ENCODE assay signal across 9 cellular contexts in the genomic region with DNA sequence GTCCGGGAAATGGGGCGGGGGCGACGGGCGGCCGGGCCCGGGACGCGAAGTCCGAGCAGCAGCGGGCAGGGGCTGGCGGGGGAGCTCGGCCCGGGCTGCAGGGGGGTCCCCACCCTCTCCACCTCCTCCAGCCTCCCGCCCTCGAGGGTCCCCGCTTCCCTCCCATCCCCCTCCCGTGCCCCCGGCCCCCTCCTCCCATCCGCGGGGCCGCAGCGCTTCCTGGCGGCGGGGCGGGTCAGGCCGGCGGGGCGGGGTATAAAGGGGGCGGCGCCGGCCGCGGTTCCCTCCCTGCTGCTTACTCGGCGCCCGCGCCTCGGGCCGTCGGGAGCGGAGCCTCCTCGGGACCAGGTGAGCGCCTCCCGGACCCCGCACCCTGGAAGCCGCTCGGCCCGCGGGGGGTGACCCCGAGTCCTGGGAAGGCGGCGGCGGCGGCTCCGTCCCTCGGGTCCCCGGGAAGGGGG. TPM values are rescaled to one million over a fixed set of nuclear protein-coding genes. Genes with fewer than 3 reads are reported as not detected.
DNase-seq lines count a peak whose midpoint lies in the region; ATAC-seq lines count a peak whose summit lies in the region.
"Had no signal": no experiment of that assay in that cellular context is flagged by ENCODE, and none has a peak within 500 bp of the region (broad histone marks: within the 10 kb centered on the region; RNA-seq: fewer than 3 reads in every experiment).

A gene (plus strand): TSS at position 287 of the 461 bp plus-strand sequence.

- peaks cover 24% of the 10 kb centered on the region for H3K36me3 ChIP-seq in ACC112 (ENCODE audit: insufficient read depth, low read length)
- peaks cover 5 to 31% of the 10 kb centered on the region in 2 experiments for H3K36me3 ChIP-seq in mesenchymal stem cell (ENCODE audit: control insufficient read depth in 1 of 2, insufficient read depth in 2 of 2, low read depth in 1 of 2, low read length in 2 of 2)

- ATAC-seq in HG03469 (IDR thresholded peaks at IDR 0.05; ENCODE audit: unreplicated experiment), result no peak
- ATAC-seq: GM12878 had no signal

- peak within 1 kb of the TSS; percentile 46 for H3K4me3 Mint-ChIP-seq in activated CD4-positive, alpha-beta memory T cell treated with anti-CD3 and anti-CD28 coated beads for 36 hours

- POLR2A ChIA-PET in activated CD4-positive, alpha-beta memory T cell treated with anti-CD3 and anti-CD28 coated beads for 36 hours (lab: Charles Lee), result no interaction called here

- peak within 1 kb of the TSS; percentile 100 for H4K8ac ChIP-seq in mesenchymal stem cell (ENCODE audit: low read length)

- peaks cover 25% of the 10 kb centered on the region for H3K4me1 ChIP-seq in ACC112 (ENCODE audit: control insufficient read depth, insufficient read depth, low read length, unreplicated experiment)
- H3K4me1 ChIP-seq in mesenchymal stem cell (ENCODE audit: control insufficient read depth, insufficient read depth, low read depth, low read length), result peaks cover 20% of the 10 kb centered on the region

- H2BK15ac ChIP-seq in mesenchymal stem cell (ENCODE audit: low read depth, poor library complexity, severe bottlenecking), result peak within 1 kb of the TSS; percentile 99

- H2AFZ ChIP-seq in ACC112 (ENCODE audit: low read length, unreplicated experiment), result no peak within 1 kb of the TSS
- H2AFZ ChIP-seq in mesenchymal stem cell (ENCODE audit: low read depth, low read length), result no peak within 1 kb of the TSS

- peak within 1 kb of the TSS in 1 of 2 experiments; percentile 88 for H3K23ac ChIP-seq in mesenchymal stem cell (ENCODE audit: low read length in 2 of 2)

- peak within 1 kb of the TSS; percentile 86 to 93 for H2BK12ac ChIP-seq in mesenchymal stem cell (ENCODE audit: low read length in 2 of 2)

- no peaks in the 10 kb centered on the region for H3K9me3 ChIP-seq in mesenchymal stem cell (ENCODE audit: control insufficient read depth, low read length)

- CTCF ChIA-PET in activated CD4-positive, alpha-beta memory T cell treated with anti-CD3 and anti-CD28 coated beads for 36 hours (lab: Charles Lee), result interaction anchor here (1.2 kb wide), 1 partner anchor 126 kb away, joined by 4 read pairs; no protein-coding TSS in a partner anchor

- H3K27ac Mint-ChIP-seq in activated CD4-positive, alpha-beta memory T cell treated with anti-CD3 and anti-CD28 coated beads for 36 hours, result no peak within 1 kb of the TSS

- H3K9ac ChIP-seq in mesenchymal stem cell (ENCODE audit: low read length), result peak within 1 kb of the TSS; percentile 93

- peak within 1 kb of the TSS; percentile 95 to 100 for H3K4ac ChIP-seq in mesenchymal stem cell (ENCODE audit: low read depth in 1 of 2, low read length in 2 of 2)

- 2% methylated on average over 7 of the region's 58 CpGs for WGBS in mesenchymal stem cell

- no peaks in the 10 kb centered on the region for H3K4me1 Mint-ChIP-seq in activated CD4-positive, alpha-beta memory T cell treated with anti-CD3 and anti-CD28 coated beads for 36 hours (ENCODE audit: low read depth)

- peak within 1 kb of the TSS; percentile 97 to 99 for H3K18ac ChIP-seq in mesenchymal stem cell (ENCODE audit: low read depth in 1 of 2, low read length in 2 of 2)

- H3K27me3 ChIP-seq in ACC112 (ENCODE audit: insufficient read depth, low read length), result no peaks in the 10 kb centered on the region
- no peaks in the 10 kb centered on the region for H3K27me3 ChIP-seq in mesenchymal stem cell (ENCODE audit: control insufficient read depth in 1 of 2, insufficient read depth in 1 of 2, low read length in 2 of 2)

- H3K4me3 ChIP-seq in ACC112 (ENCODE audit: low read depth, low read length) (peak within 1 kb of the TSS; percentile 95), mesenchymal stem cell (ENCODE audit: insufficient read depth in 1 of 2, low read depth in 1 of 2, low read length in 2 of 2) (peak within 1 kb of the TSS; percentile 86 to 91)
- H3K4me3 ChIP-seq: GM12878 had no signal

- H2BK120ac ChIP-seq in mesenchymal stem cell (ENCODE audit: low read depth, low read length), result peak within 1 kb of the TSS; percentile 100

- intact Hi-C loops in activated CD4-positive, alpha-beta memory T cell treated with anti-CD3 and anti-CD28 coated beads for 36 hours (cut with micrococcal nuclease), result loop anchor here (5.0 kb wide), 1 partner anchor 126 kb away; no protein-coding TSS in a partner anchor

- H2AK5ac ChIP-seq in mesenchymal stem cell (ENCODE audit: low read length, severe bottlenecking), result peak within 1 kb of the TSS; percentile 82

- H3K9me3 Mint-ChIP-seq in activated CD4-positive, alpha-beta memory T cell treated with anti-CD3 and anti-CD28 coated beads for 36 hours, result peaks cover 6% of the 10 kb centered on the region

- no peaks in the 10 kb centered on the region for H3K79me1 ChIP-seq in mesenchymal stem cell (replicated peaks; ENCODE audit: low read length, poor library complexity, severe bottlenecking)

- peaks cover 1% of the 10 kb centered on the region for H3K36me3 Mint-ChIP-seq in activated CD4-positive, alpha-beta memory T cell treated with anti-CD3 and anti-CD28 coated beads for 36 hours

- peaks cover 25% of the 10 kb centered on the region for H3K27me3 Mint-ChIP-seq in activated CD4-positive, alpha-beta memory T cell treated with anti-CD3 and anti-CD28 coated beads for 36 hours

- H3K79me2 ChIP-seq in ACC112 (ENCODE audit: control insufficient read depth, insufficient read depth, low read length, unreplicated experiment), result peaks cover 50% of the 10 kb centered on the region

- H3K14ac ChIP-seq in mesenchymal stem cell (ENCODE audit: low read length in 2 of 2), result peak within 1 kb of the TSS; percentile 97

- H3K4me2 ChIP-seq in mesenchymal stem cell (ENCODE audit: low read length, poor library complexity, severe bottlenecking), result peak within 1 kb of the TSS; percentile 93

- no peak for DNase-seq in HT1080 (ENCODE audit: low read depth)
- DNase-seq in activated CD4-positive, alpha-beta memory T cell treated with anti-CD3 and anti-CD28 coated beads for 36 hours, result peak; percentile 66
- peak; percentile 82 for DNase-seq in ecto neural progenitor cell (ENCODE audit: low spot score)
- DNase-seq in mesenchymal stem cell, result peak; percentile 73
- DNase-seq in stimulated activated CD8-positive, alpha-beta memory T cell treated with anti-CD3 and anti-CD28 coated beads, Interleukin-2, amount 100 ng/mL, for 1 hour (ENCODE audit: low read depth in 2 of 2), result peak; percentile 20 to 39
- no peak for DNase-seq in SK-N-DZ (ENCODE audit: low spot score)

- H4K91ac ChIP-seq in mesenchymal stem cell (ENCODE audit: low read length), result peak within 1 kb of the TSS; percentile 100

- H2BK5ac ChIP-seq in mesenchymal stem cell (ENCODE audit: low read depth, low read length, poor library complexity, severe bottlenecking), result no peak within 1 kb of the TSS

- H3K27ac ChIP-seq in ACC112 (ENCODE audit: low read depth, low read length) (peak within 1 kb of the TSS; percentile 79), mesenchymal stem cell (ENCODE audit: low read length, poor library complexity, severe bottlenecking) (no peak within 1 kb of the TSS)

RNA-seq across cellular contexts. Expression of the gene that starts here (rescaled TPM):
- total RNA-seq in HT1080 (2014; rRNA removed; shearing (Covaris generic)), result 58.8 and 62.8 TPM in 2 replicates
- 47.4 and 49.6 TPM in 2 replicates for polyA plus RNA-seq in HT1080 (2015; cell fraction: cytosol; rRNA removed)
- 162 and 171 TPM in 2 replicates for polyA plus RNA-seq in HT1080 (2015; cell fraction: nucleus; rRNA removed)
- 1 to 10 TPM; 4.3 to 4.8 TPM for total RNA-seq in activated CD4-positive, alpha-beta memory T cell treated with anti-CD3 and anti-CD28 coated beads for 36 hours
- 1,409 TPM for polyA plus RNA-seq in mesenchymal stem cell (2013, experiment 1 of 2)
- polyA plus RNA-seq in mesenchymal stem cell (2013, experiment 2 of 2), result 1,389 TPM
- 11.0 and 15.4 TPM in 2 replicates for polyA plus RNA-seq in SK-N-DZ (2014; cell fraction: cytosol; rRNA removed)
- polyA plus RNA-seq in SK-N-DZ (2014; cell fraction: nucleus; rRNA removed), result 88.2 and 111 TPM in 2 replicates

Comparison
In these comparisons a context has a peak if more than half of its experiments do, and no peak if none do; other contexts are left out.
1. RNA of the gene that starts here (total RNA-seq): 58.8 to 62.8 TPM in HT1080; 4.3 to 4.8 TPM in activated CD4-positive, alpha-beta memory T cell treated with anti-CD3 and anti-CD28 coated beads for 36 hours; every median in the first group is over 10 times any median in the second.
2. DNase-seq: peak in activated CD4-positive, alpha-beta memory T cell treated with anti-CD3 and anti-CD28 coated beads for 36 hours (single experiment), ecto neural progenitor cell (single experiment), mesenchymal stem cell (single experiment) and stimulated activated CD8-positive, alpha-beta memory T cell treated with anti-CD3 and anti-CD28 coated beads, Interleukin-2, amount 100 ng/mL, for 1 hour (2 of 2); none in HT1080 (single experiment) and SK-N-DZ (single experiment).